Comparison of ENCODE assay signal across 20 cellular contexts in the genomic region with DNA sequence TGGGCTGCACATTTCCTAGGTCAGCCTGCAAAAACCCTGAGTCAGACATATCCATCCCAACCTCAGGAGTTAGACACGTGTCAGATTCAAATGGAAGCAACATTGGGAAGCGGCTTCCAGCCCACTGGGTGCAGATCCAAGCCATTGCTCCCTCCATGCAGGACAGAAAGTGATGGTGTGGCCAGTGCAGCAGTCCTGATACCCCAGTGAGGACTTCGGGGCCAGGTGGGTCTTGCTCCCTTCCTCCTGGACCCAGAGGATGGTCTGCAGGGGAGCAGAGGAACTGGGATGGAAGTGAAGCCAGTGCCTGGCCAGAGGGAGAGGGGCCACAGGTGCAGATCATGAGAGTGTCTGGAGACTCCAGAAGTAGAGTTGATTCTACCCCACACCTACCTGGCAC.
"Had no signal": no experiment of that assay in that cellular context is flagged by ENCODE, and none has a peak within 500 bp of the region (broad histone marks: within the 10 kb centered on the region; RNA-seq: fewer than 3 reads in every experiment).

No MANE protein-coding gene starts in this region.

- H3K4me3 ChIP-seq: lung, prostate gland, right atrium auricular region, upper lobe of left lung had no signal

- H3K27me3 Mint-ChIP-seq: activated CD4-positive, alpha-beta memory T cell treated with anti-CD3 and anti-CD28 coated beads, Interleukin-2, amount 10 ng/mL, durations not matched to agents 7 days and 5 days; activated naive CD8-positive, alpha-beta T cell; stimulated activated naive CD8-positive, alpha-beta T cell treated with anti-CD3 and anti-CD28 coated beads, Interleukin-15, Interleukin-2, amounts not matched to agents 100 ng/mL and 50 ng/mL, for 24 hours had no signal

- H3K27ac Mint-ChIP-seq: activated CD4-positive, alpha-beta memory T cell treated with anti-CD3 and anti-CD28 coated beads, Interleukin-2, amount 10 ng/mL, durations not matched to agents 7 days and 5 days; mesothelial cell of epicardium; stimulated activated naive CD8-positive, alpha-beta T cell treated with anti-CD3 and anti-CD28 coated beads, Interleukin-15, Interleukin-2, amounts not matched to agents 100 ng/mL and 50 ng/mL, for 24 hours had no signal

- H3K36me3 ChIP-seq: brain microvascular endothelial cell, prostate gland, right atrium auricular region, upper lobe of left lung had no signal

- H3K27me3 ChIP-seq: brain microvascular endothelial cell, right atrium auricular region, upper lobe of left lung had no signal

- ATAC-seq: left lobe of liver had no signal

- H3K4me3 Mint-ChIP-seq: activated CD4-positive, alpha-beta memory T cell treated with anti-CD3 and anti-CD28 coated beads, Interleukin-2, amount 10 ng/mL, durations not matched to agents 7 days and 5 days; activated naive CD8-positive, alpha-beta T cell; mesothelial cell of epicardium; stimulated activated naive CD8-positive, alpha-beta T cell treated with anti-CD3 and anti-CD28 coated beads, Interleukin-15, Interleukin-2, amounts not matched to agents 100 ng/mL and 50 ng/mL, for 24 hours had no signal

- DNase-seq: activated CD4-positive, alpha-beta memory T cell treated with anti-CD3 and anti-CD28 coated beads, Interleukin-2, amount 10 ng/mL, durations not matched to agents 7 days and 5 days; activated CD4-positive, alpha-beta T cell treated with anti-CD3 and anti-CD28 coated beads for 48 hours; activated CD4-positive, CD25-positive, alpha-beta regulatory T cell; activated CD8-positive, alpha-beta memory T cell treated with anti-CD3 and anti-CD28 coated beads, Interleukin-2, amount 50 U/mL, for 4 hours; activated gamma-delta T cell; activated T-cell treated with anti-CD3 and anti-CD28 coated beads, Interleukin-2, amount 50 U/mL, for 48 hours; brain microvascular endothelial cell; cortex of kidney; effector CD4-positive, alpha-beta T cell; kidney; T-helper 1 cell; T1000; upper lobe of left lung had no signal

- H3K27ac ChIP-seq: brain microvascular endothelial cell, prostate gland, upper lobe of left lung had no signal

- H3K9me3 ChIP-seq: prostate gland, right atrium auricular region, upper lobe of left lung had no signal

- H3K36me3 Mint-ChIP-seq: mesothelial cell of epicardium had no signal
